10 cellular contexts compared by ENCODE assay signal in genomic region chr9:34562136-34562745, GRCh38. TPM values are rescaled to one million over a fixed set of nuclear protein-coding genes. Genes with fewer than 3 reads are reported as not detected.
A peak's percentile ranks its signal among the peaks of the same experiment; 100 is the strongest.
DNase-seq lines count a peak whose midpoint lies in the region; ATAC-seq and TF ChIP-seq lines count a peak whose summit lies in the region.
"Had no signal": no experiment of that assay in that cellular context is flagged by ENCODE, and none has a peak within 500 bp of the region (broad histone marks: within the 10 kb centered on the region; RNA-seq: fewer than 3 reads in every experiment).

No MANE protein-coding gene starts in this region.

- dilution Hi-C loops in mammary epithelial cell (cut with HindIII; ENCODE audit: low sequenced_read_pairs), result no loop called here

- H2AFZ ChIP-seq in mammary epithelial cell (ENCODE audit: low read depth, low read length) (no peak overlapping the region), osteoblast (ENCODE audit: low read length) (no peak overlapping the region)

- H3K27ac ChIP-seq in mammary epithelial cell (ENCODE audit: insufficient read depth, low read depth, low read length) (no peak overlapping the region), osteoblast (ENCODE audit: low read depth, low read length) (no peak overlapping the region)

- in situ Hi-C loops in KBM-7 (cut with MboI; ENCODE audit: low pct_unique_long_range_greater_than_20kb, low sequenced_read_pairs) (no loop called here), mammary epithelial cell (cut with MboI; ENCODE audit: low sequenced_read_pairs in 2 of 2) (no loop called here)

- H3K4me1 ChIP-seq in mammary epithelial cell (ENCODE audit: insufficient read depth, low read length) (peaks cover 16% of the 10 kb centered on the region), osteoblast (ENCODE audit: insufficient read depth, low read length) (no peaks in the 10 kb centered on the region)

- WGBS in mammary epithelial cell (ENCODE audit: low coverage, missing lambda C conversion rate), result 94% methylated on average over 6 of the region's 7 CpGs

- CTCF ChIA-PET in mammary epithelial cell (lab: Charles Lee; ENCODE audit: low non-redundant PET), result no interaction called here

- no peak overlapping the region for H3K9ac ChIP-seq in mammary epithelial cell (ENCODE audit: insufficient read depth, low read length)

- no peak overlapping the region for H3K4me2 ChIP-seq in mammary epithelial cell (ENCODE audit: insufficient read depth, low read depth, low read length)
- no peak overlapping the region for H3K4me2 ChIP-seq in osteoblast (ENCODE audit: insufficient read depth, low read length)

- no peak for ATAC-seq in HG03565 (IDR thresholded peaks at IDR 0.05; ENCODE audit: unreplicated experiment)

- intact Hi-C loops in mammary epithelial cell (cut with micrococcal nuclease) (no loop called here), head of caudate nucleus (cut with DNase I) (no loop called here)

- peaks cover 3% of the 10 kb centered on the region for H3K9me3 ChIP-seq in mammary epithelial cell (replicated peaks; ENCODE audit: insufficient read depth, low read length)
- no peaks in the 10 kb centered on the region for H3K9me3 ChIP-seq in osteoblast (ENCODE audit: low read depth, low read length)

- BruUV-seq in mammary epithelial cell (replicated peaks; lab: Mats Ljungman, UMichigan), result no TSS peak

- H3K27me3 ChIP-seq in mammary epithelial cell (ENCODE audit: insufficient read depth, low read length) (peaks cover 2% of the 10 kb centered on the region), osteoblast (ENCODE audit: insufficient read depth, low read length) (peaks cover 7% of the 10 kb centered on the region)

- H3K4me3 ChIP-seq in mammary epithelial cell (replicated peaks in 1 of 3; ENCODE audit: insufficient read depth in 1 of 3, low read depth in 2 of 3, low read length in 3 of 3) (no peak overlapping the region), osteoblast (ENCODE audit: insufficient read depth, low read length) (no peak overlapping the region)

- TF ChIP-seq CTCF in mammary epithelial cell (conservative IDR thresholded peaks at IDR 0.05 in 1 of 2, IDR thresholded peaks at IDR 0.05 in 1 of 2; ENCODE audit: extremely low read depth in 1 of 2, insufficient read depth in 1 of 2, low read depth in 1 of 2, low read length in 2 of 2) (peak; percentile 48 to 57), osteoblast (IDR thresholded peaks at IDR 0.05; ENCODE audit: extremely low read depth, low read depth, low read length) (peak; percentile 49)

- DNase-seq in DMS 273 (lab: John Stamatoyannopoulos, UW; ENCODE audit: unreplicated experiment) (peak; percentile 55), DMS 273 treated with DMSO at 0.1 percent for 48 hours (lab: John Stamatoyannopoulos, UW) (no peak), KBM-7 (peak; percentile 30), mammary epithelial cell (no peak), osteoblast (ENCODE audit: insufficient read length, low spot score, missing footprints) (no peak), NCI-H774 (lab: John Stamatoyannopoulos, UW) (no peak), head of caudate nucleus (no peak)
- DNase-seq: 8988T had no signal

- H3K79me2 ChIP-seq in mammary epithelial cell (ENCODE audit: insufficient read depth, low read length), result no peaks in the 10 kb centered on the region
- no peaks in the 10 kb centered on the region for H3K79me2 ChIP-seq in osteoblast (ENCODE audit: insufficient read depth, low read length)

- H3K36me3 ChIP-seq in mammary epithelial cell (ENCODE audit: insufficient read depth, low read length), result no peaks in the 10 kb centered on the region
- no peaks in the 10 kb centered on the region for H3K36me3 ChIP-seq in osteoblast (ENCODE audit: insufficient read depth, low read length)

- no peaks in the 10 kb centered on the region for H4K20me1 ChIP-seq in mammary epithelial cell (ENCODE audit: insufficient read depth, low read length)
- H4K20me1 ChIP-seq in osteoblast (ENCODE audit: insufficient read depth, low read length), result no peaks in the 10 kb centered on the region

RNA-seq across cellular contexts. Expression of gene CNTFR, which starts 27.3 kb away (rescaled TPM):
- total RNA-seq in mammary epithelial cell, result not detected
- not detected for polyA plus RNA-seq in mammary epithelial cell
- polyA minus RNA-seq in mammary epithelial cell, result not detected
- under 0.01 TPM in 1 of 2 replicates, not detected in the other for total RNA-seq in osteoblast
- polyA plus RNA-seq: IgD-negative memory B cell had no signal

RNA-seq across cellular contexts. Expression of gene ENHO, which starts 39.5 kb away (rescaled TPM):
- under 1 TPM in 1 of 2 donors, not detected in 1; 0.28 TPM for total RNA-seq in mammary epithelial cell
- 0.44 TPM for polyA plus RNA-seq in mammary epithelial cell
- polyA minus RNA-seq in mammary epithelial cell, result not detected
- total RNA-seq in osteoblast, result under 0.01 and 0.29 TPM in 2 replicates
- polyA plus RNA-seq: IgD-negative memory B cell had no signal

RNA-seq across cellular contexts. Expression of gene RPP25L, which starts 49.7 kb away (rescaled TPM):
- total RNA-seq in mammary epithelial cell (10 to 100 TPM; 12.5 to 31.7 TPM), osteoblast (17.7 and 19.2 TPM in 2 replicates)
- polyA plus RNA-seq in mammary epithelial cell, result 44.5 TPM
- polyA minus RNA-seq in mammary epithelial cell, result 29.1 TPM

RNA-seq across cellular contexts. Expression of gene DCTN3, which starts 58.1 kb away (rescaled TPM):
- 10 to 100 TPM; 53.8 to 91.3 TPM for total RNA-seq in mammary epithelial cell
- 142 TPM for polyA plus RNA-seq in mammary epithelial cell
- polyA minus RNA-seq in mammary epithelial cell, result 79.7 TPM
- 84.0 and 90.5 TPM in 2 replicates for total RNA-seq in osteoblast

Comparison
In these comparisons a context has a peak if more than half of its experiments do, and no peak if none do; other contexts are left out.
1. DNase-seq: peak in DMS 273 (single experiment) and KBM-7 (single experiment); none in DMS 273 treated with DMSO at 0.1 percent for 48 hours (single experiment), mammary epithelial cell (single experiment), osteoblast (single experiment), NCI-H774 (single experiment) and head of caudate nucleus (0 of 42).